13 cellular contexts compared by ENCODE assay signal in the genomic region with DNA sequence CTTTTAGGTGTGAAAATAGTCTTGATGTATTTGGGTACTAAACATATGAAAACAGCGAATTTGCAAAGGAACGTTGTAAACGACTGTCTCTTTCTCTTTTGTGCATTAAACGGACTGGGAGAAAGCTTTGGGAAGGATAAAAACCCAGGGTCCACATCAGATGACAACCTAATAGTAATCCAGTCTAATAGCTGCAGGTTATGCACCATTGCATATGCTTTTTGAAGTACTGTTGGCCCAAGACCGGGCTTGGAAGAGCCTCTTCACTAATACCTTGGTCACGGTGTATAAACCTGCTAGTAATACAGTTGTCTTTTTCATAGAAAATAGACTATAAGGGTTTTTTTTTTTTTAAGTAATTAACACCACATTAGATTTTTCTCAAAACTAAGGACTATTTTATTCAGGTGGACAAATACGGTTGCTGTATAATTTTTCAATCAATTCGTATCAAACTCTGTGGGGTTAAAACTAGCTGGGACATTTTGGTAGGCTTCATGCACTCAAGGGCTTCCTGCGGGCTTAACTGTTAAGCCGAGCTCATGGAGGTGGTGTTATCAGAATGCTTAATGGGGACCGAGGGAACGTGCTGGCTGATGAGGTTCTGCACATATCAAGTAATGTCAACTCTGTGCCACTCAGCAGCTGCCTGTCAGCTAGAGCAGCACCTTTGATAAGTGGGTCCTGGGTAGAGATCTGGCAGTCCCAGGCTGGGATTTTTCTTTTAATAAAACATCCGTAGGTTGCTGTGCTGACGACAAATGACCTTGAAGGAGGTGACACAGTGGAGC. TPM values are rescaled to one million over a fixed set of nuclear protein-coding genes. Genes with fewer than 3 reads are reported as not detected.
DNase-seq lines count a peak whose midpoint lies in the region; ATAC-seq and TF ChIP-seq lines count a peak whose summit lies in the region.
"Had no signal": no experiment of that assay in that cellular context is flagged by ENCODE, and none has a peak within 500 bp of the region (broad histone marks: within the 10 kb centered on the region; RNA-seq: fewer than 3 reads in every experiment).

No MANE protein-coding gene starts in this region.

- WGBS in transverse colon (ENCODE audit: low coverage in 1 of 2), 2 donors: 17 to 29% methylated on average over 8 to 14 of the region's 14 CpGs

- no peak for TF ChIP-seq POLR2A in transverse colon (IDR thresholded peaks at IDR 0.05)

- H3K9me3 ChIP-seq in lower lobe of right lung (no peaks in the 10 kb centered on the region), transverse colon (no peaks in the 10 kb centered on the region)

- ATAC-seq in Right ventricle myocardium inferior: peak; percentile 77
- ATAC-seq in lower lobe of right lung: no peak
- no peak for ATAC-seq in GM18867 (IDR thresholded peaks at IDR 0.05; ENCODE audit: unreplicated experiment)
- ATAC-seq in HG03520 (IDR thresholded peaks at IDR 0.05; ENCODE audit: unreplicated experiment): no peak
- ATAC-seq: left lobe of liver had no signal

- H3K27ac ChIP-seq in coronary artery (peak overlapping the region in 1 of 2 donors; percentile 91), lower lobe of right lung (no peak overlapping the region), transverse colon (no peak overlapping the region)

- H3K27me3 ChIP-seq in lower lobe of right lung (ENCODE audit: low read depth): peaks cover 45% of the 10 kb centered on the region
- H3K27me3 ChIP-seq in transverse colon: peaks cover 74% of the 10 kb centered on the region

- H3K36me3 ChIP-seq in lower lobe of right lung (no peaks in the 10 kb centered on the region), transverse colon (no peaks in the 10 kb centered on the region)

- intact Hi-C loops in Right ventricle myocardium inferior (cut with DNase I): loop anchor here (1.0 to 10.0 kb wide), 3 partner anchors 47 to 249 kb away; a partner anchor contains a TSS
- intact Hi-C loops in cardiac septum (cut with DNase I): loop anchor here (2.0 kb wide), 1 partner anchor 45 kb away; no protein-coding TSS in a partner anchor
- intact Hi-C loops in lower lobe of right lung (cut with DNase I): no loop called here
- intact Hi-C loops in transverse colon (cut with DNase I; ENCODE audit: low total_unique reads): loop anchor here (10.0 kb wide), 1 partner anchor 341 kb away; no protein-coding TSS in a partner anchor

- peak overlapping the region; percentile 87 for H3K4me3 ChIP-seq in coronary artery
- peak overlapping the region; percentile 57 for H3K4me3 ChIP-seq in lower lobe of right lung
- H3K4me3 ChIP-seq in transverse colon: no peak overlapping the region

- TF ChIP-seq CTCF in coronary artery (IDR thresholded peaks at IDR 0.05) (no peak), lower lobe of right lung (IDR thresholded peaks at IDR 0.05) (no peak), transverse colon (IDR thresholded peaks at IDR 0.05) (no peak)

- DNase-seq in Right ventricle myocardium inferior (ENCODE audit: missing footprints) (no peak), cardiac septum (ENCODE audit: low spot score) (no peak), coronary artery (ENCODE audit: low spot score) (no peak), lower lobe of right lung (no peak), amniotic stem cell (lab: John Stamatoyannopoulos, UW) (no peak), transverse colon (no peak)
- DNase-seq: foreskin fibroblast, IMR-90, NCI-H2081 treated with DMSO at 0.1 percent for 48 hours had no signal

- H3K4me1 ChIP-seq in lower lobe of right lung (peaks cover 9% of the 10 kb centered on the region), transverse colon (peaks cover 0 to 17% (median 5%) of the 10 kb centered on the region in 4 donors)

- in situ Hi-C loops in transverse colon (cut with MboI; ENCODE audit: low pct_ligation_motif_present in 1 of 4, low pct_unique_long_range_greater_than_20kb in 1 of 4, low sequenced_read_pairs in 3 of 4): no loop called here

- no peak for TF ChIP-seq EP300 in transverse colon (IDR thresholded peaks at IDR 0.05; ENCODE audit: low read depth)

RNA-seq across cellular contexts. Expression of a gene that starts 2.1 kb away (rescaled TPM):
- total RNA-seq in Right ventricle myocardium inferior: 694 TPM
- 572 TPM for total RNA-seq in cardiac septum
- total RNA-seq in lower lobe of right lung: 4.8 TPM
- total RNA-seq in transverse colon: 1 to 10 TPM; 1.2 to 7.0 (median 2.5) TPM
- total RNA-seq: IMR-90 had no signal

RNA-seq across cellular contexts. Expression of a gene that starts 39.8 kb away (rescaled TPM):
- total RNA-seq in Right ventricle myocardium inferior (not detected), cardiac septum (not detected), lower lobe of right lung (not detected), transverse colon (not detected)
- total RNA-seq: Daoy, IMR-90, left lobe of liver had no signal

Comparison
In these comparisons a context has a peak if more than half of its experiments do, and no peak if none do; other contexts are left out.
1. H3K4me3 ChIP-seq: peak in coronary artery (single experiment) and lower lobe of right lung (single experiment); none in transverse colon (0 of 4).
2. RNA of a gene that starts 2.1 kb away (total RNA-seq): 694 TPM in Right ventricle myocardium inferior (single experiment) and 572 TPM in cardiac septum (single experiment); 4.8 TPM in lower lobe of right lung (single experiment) and 1.2 to 7.0 TPM in transverse colon; every median in the first group is over 10 times any median in the second.